2 cellular contexts compared by ENCODE assay signal in genomic region chr15:64166104-64166890, GRCh38.
TF ChIP-seq lines count a peak whose summit lies in the region.

No MANE protein-coding gene starts in this region.

TF ChIP-seq in IMR-90, 13 proteins besides CTCF, POLR2A, EP300 and RAD21:
- TF ChIP-seq MAFK (IDR thresholded peaks at IDR 0.05; ENCODE audit: low read depth, low read length) (peak; percentile 91), CEBPB (IDR thresholded peaks at IDR 0.05; ENCODE audit: low read depth, low read length) (no peak), NFE2L2 (IDR thresholded peaks at IDR 0.05; ENCODE audit: low read depth, low read length) (no peak), MAZ (IDR thresholded peaks at IDR 0.05; ENCODE audit: borderline replicate concordance, low read depth, low read length) (no peak), RFX5 (IDR thresholded peaks at IDR 0.05; ENCODE audit: low read depth, low read length) (no peak), BHLHE40 (IDR thresholded peaks at IDR 0.05; ENCODE audit: low read depth, low read length) (peak; percentile 14; the same call in 1 of the 2 replicates), SMC3 (IDR thresholded peaks at IDR 0.05; ENCODE audit: low read depth, low read length) (no peak), CHD1 (IDR thresholded peaks at IDR 0.05; ENCODE audit: low read depth, low read length) (no peak), FOS (IDR thresholded peaks at IDR 0.05; ENCODE audit: low read depth, low read length) (no peak), MXI1 (IDR thresholded peaks at IDR 0.05; ENCODE audit: borderline replicate concordance, low read depth, low read length) (no peak), RCOR1 (IDR thresholded peaks at IDR 0.05; ENCODE audit: insufficient replicate concordance, low read length) (no peak), USF2 (IDR thresholded peaks at IDR 0.05; ENCODE audit: low read depth, low read length) (no peak)
- TF ChIP-seq, protein P1, sequence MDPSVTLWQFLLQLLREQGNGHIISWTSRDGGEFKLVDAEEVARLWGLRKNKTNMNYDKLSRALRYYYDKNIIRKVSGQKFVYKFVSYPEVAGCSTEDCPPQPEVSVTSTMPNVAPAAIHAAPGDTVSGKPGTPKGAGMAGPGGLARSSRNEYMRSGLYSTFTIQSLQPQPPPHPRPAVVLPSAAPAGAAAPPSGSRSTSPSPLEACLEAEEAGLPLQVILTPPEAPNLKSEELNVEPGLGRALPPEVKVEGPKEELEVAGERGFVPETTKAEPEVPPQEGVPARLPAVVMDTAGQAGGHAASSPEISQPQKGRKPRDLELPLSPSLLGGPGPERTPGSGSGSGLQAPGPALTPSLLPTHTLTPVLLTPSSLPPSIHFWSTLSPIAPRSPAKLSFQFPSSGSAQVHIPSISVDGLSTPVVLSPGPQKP (IDR thresholded peaks at IDR 0.05; ENCODE audit: borderline replicate concordance, low read depth, low read length): no peak

TF ChIP-seq in K562, 482 proteins besides CTCF, POLR2A, EP300 and RAD21 (continues in another document):
- no peak for TF ChIP-seq ARID2 (IDR thresholded peaks at IDR 0.05)
- TF ChIP-seq, protein P2, sequence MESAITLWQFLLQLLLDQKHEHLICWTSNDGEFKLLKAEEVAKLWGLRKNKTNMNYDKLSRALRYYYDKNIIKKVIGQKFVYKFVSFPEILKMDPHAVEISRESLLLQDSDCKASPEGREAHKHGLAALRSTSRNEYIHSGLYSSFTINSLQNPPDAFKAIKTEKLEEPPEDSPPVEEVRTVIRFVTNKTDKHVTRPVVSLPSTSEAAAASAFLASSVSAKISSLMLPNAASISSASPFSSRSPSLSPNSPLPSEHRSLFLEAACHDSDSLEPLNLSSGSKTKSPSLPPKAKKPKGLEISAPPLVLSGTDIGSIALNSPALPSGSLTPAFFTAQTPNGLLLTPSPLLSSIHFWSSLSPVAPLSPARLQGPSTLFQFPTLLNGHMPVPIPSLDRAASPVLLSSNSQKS (CRISPR knock-in tag; IDR thresholded peaks at IDR 0.05): no peak
- TF ChIP-seq ZNF436 (CRISPR knock-in tag; IDR thresholded peaks at IDR 0.05): no peak
- no peak for TF ChIP-seq XRCC4 (IDR thresholded peaks at IDR 0.05; ENCODE audit: extremely low read depth, insufficient read depth, insufficient read length)
- no peak for TF ChIP-seq E2F3 (CRISPR knock-in tag; IDR thresholded peaks at IDR 0.05)
- TF ChIP-seq ELF4 (CRISPR knock-in tag; IDR thresholded peaks at IDR 0.05): no peak
- TF ChIP-seq PHB (CRISPR knock-in tag; IDR thresholded peaks at IDR 0.05): no peak
- peak; percentile 83 for TF ChIP-seq MAFF (IDR thresholded peaks at IDR 0.05; ENCODE audit: low read length)
- no peak for TF ChIP-seq HBP1 (CRISPR knock-in tag; IDR thresholded peaks at IDR 0.05)
- TF ChIP-seq ZNF589 (CRISPR knock-in tag; IDR thresholded peaks at IDR 0.05; ENCODE audit: low read depth): no peak
- no peak for TF ChIP-seq MYC (IDR thresholded peaks at IDR 0.05; ENCODE audit: low read depth, low read length)
- no peak for TF ChIP-seq MYC (CRISPR knock-in tag; IDR thresholded peaks at IDR 0.05; ENCODE audit: borderline replicate concordance, low read depth)
- TF ChIP-seq ZSCAN29 (IDR thresholded peaks at IDR 0.05): no peak
- TF ChIP-seq ESRRA (IDR thresholded peaks at IDR 0.05; ENCODE audit: borderline replicate concordance, low read depth): no peak
- TF ChIP-seq OTX1 (CRISPR knock-in tag; IDR thresholded peaks at IDR 0.05): no peak
- no peak for TF ChIP-seq RBM14 (IDR thresholded peaks at IDR 0.05; ENCODE audit: borderline replicate concordance, insufficient read depth, low read depth, low read length)
- no peak for TF ChIP-seq MTF1 (CRISPR knock-in tag; IDR thresholded peaks at IDR 0.05; ENCODE audit: borderline replicate concordance)
- TF ChIP-seq, protein P3, sequence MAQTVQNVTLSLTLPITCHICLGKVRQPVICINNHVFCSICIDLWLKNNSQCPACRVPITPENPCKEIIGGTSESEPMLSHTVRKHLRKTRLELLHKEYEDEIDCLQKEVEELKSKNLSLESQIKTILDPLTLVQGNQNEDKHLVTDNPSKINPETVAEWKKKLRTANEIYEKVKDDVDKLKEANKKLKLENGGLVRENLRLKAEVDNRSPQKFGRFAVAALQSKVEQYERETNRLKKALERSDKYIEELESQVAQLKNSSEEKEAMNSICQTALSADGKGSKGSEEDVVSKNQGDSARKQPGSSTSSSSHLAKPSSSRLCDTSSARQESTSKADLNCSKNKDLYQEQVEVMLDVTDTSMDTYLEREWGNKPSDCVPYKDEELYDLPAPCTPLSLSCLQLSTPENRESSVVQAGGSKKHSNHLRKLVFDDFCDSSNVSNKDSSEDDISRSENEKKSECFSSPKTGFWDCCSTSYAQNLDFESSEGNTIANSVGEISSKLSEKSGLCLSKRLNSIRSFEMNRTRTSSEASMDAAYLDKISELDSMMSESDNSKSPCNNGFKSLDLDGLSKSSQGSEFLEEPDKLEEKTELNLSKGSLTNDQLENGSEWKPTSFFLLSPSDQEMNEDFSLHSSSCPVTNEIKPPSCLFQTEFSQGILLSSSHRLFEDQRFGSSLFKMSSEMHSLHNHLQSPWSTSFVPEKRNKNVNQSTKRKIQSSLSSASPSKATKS (CRISPR knock-in tag; IDR thresholded peaks at IDR 0.05): no peak
- TF ChIP-seq MTA3 (IDR thresholded peaks at IDR 0.05; ENCODE audit: borderline replicate concordance): no peak
- TF ChIP-seq C11orf30 (IDR thresholded peaks at IDR 0.05; ENCODE audit: low read depth): peak; percentile 90
- TF ChIP-seq EZH2 (IDR thresholded peaks at IDR 0.05; ENCODE audit: borderline replicate concordance, low read depth, low read length): no peak
- no peak for TF ChIP-seq ATF1 (CRISPR knock-in tag; IDR thresholded peaks at IDR 0.05)
- TF ChIP-seq ATF1 (tag; IDR thresholded peaks at IDR 0.05): no peak
- TF ChIP-seq, protein P4, sequence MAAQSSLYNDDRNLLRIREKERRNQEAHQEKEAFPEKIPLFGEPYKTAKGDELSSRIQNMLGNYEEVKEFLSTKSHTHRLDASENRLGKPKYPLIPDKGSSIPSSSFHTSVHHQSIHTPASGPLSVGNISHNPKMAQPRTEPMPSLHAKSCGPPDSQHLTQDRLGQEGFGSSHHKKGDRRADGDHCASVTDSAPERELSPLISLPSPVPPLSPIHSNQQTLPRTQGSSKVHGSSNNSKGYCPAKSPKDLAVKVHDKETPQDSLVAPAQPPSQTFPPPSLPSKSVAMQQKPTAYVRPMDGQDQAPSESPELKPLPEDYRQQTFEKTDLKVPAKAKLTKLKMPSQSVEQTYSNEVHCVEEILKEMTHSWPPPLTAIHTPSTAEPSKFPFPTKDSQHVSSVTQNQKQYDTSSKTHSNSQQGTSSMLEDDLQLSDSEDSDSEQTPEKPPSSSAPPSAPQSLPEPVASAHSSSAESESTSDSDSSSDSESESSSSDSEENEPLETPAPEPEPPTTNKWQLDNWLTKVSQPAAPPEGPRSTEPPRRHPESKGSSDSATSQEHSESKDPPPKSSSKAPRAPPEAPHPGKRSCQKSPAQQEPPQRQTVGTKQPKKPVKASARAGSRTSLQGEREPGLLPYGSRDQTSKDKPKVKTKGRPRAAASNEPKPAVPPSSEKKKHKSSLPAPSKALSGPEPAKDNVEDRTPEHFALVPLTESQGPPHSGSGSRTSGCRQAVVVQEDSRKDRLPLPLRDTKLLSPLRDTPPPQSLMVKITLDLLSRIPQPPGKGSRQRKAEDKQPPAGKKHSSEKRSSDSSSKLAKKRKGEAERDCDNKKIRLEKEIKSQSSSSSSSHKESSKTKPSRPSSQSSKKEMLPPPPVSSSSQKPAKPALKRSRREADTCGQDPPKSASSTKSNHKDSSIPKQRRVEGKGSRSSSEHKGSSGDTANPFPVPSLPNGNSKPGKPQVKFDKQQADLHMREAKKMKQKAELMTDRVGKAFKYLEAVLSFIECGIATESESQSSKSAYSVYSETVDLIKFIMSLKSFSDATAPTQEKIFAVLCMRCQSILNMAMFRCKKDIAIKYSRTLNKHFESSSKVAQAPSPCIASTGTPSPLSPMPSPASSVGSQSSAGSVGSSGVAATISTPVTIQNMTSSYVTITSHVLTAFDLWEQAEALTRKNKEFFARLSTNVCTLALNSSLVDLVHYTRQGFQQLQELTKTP (IDR thresholded peaks at IDR 0.05; ENCODE audit: low read depth in 1 of 2, partially characterized antibody in 2 of 2): no peak
- no peak for TF ChIP-seq BDP1 (IDR thresholded peaks at IDR 0.05; ENCODE audit: insufficient read depth, insufficient read length)
- TF ChIP-seq ZNF274 (IDR thresholded peaks at IDR 0.05; ENCODE audit: borderline replicate concordance, low read depth, low read length): no peak
- no peak for TF ChIP-seq KLF1 (tag; IDR thresholded peaks at IDR 0.05)
- no peak for TF ChIP-seq TAF7 (tag; IDR thresholded peaks at IDR 0.05)
- no peak for TF ChIP-seq GTF2A2 (tag; IDR thresholded peaks at IDR 0.05)
- no peak for TF ChIP-seq ZNF282 (CRISPR knock-in tag; IDR thresholded peaks at IDR 0.05)
- TF ChIP-seq CSDE1 (IDR thresholded peaks at IDR 0.05): no peak
- no peak for TF ChIP-seq RB1 (IDR thresholded peaks at IDR 0.05; ENCODE audit: low read depth)
- no peak for TF ChIP-seq ZNF699 (CRISPR knock-in tag; IDR thresholded peaks at IDR 0.05; ENCODE audit: insufficient replicate concordance)
- TF ChIP-seq CHD1 (IDR thresholded peaks at IDR 0.05; ENCODE audit: low read length): no peak
- 0 out of 2 replicates have a peak, but pooled peaks have one; percentile 5 for TF ChIP-seq BHLHE40 (IDR thresholded peaks at IDR 0.05; ENCODE audit: low read length)
- peak; percentile 96 for TF ChIP-seq ZNF316 (IDR thresholded peaks at IDR 0.05)
- no peak for TF ChIP-seq BMI1 (IDR thresholded peaks at IDR 0.05; ENCODE audit: low read length)
- no peak for TF ChIP-seq MLLT1 (IDR thresholded peaks at IDR 0.05)
- TF ChIP-seq ZC3H11A (IDR thresholded peaks at IDR 0.05; ENCODE audit: low read depth, low read length): no peak
- no peak for TF ChIP-seq TSC22D4 (tag; IDR thresholded peaks at IDR 0.05)
- TF ChIP-seq CHCHD3 (CRISPR knock-in tag; IDR thresholded peaks at IDR 0.05): no peak
- no peak for TF ChIP-seq HSF4 (CRISPR knock-in tag; IDR thresholded peaks at IDR 0.05; ENCODE audit: borderline replicate concordance)
- no peak for TF ChIP-seq CXXC5 (CRISPR knock-in tag; IDR thresholded peaks at IDR 0.05)
- TF ChIP-seq POLR3G (IDR thresholded peaks at IDR 0.05; ENCODE audit: extremely low read depth, insufficient read length, insufficient replicate concordance): no peak
- 0 out of 2 replicates have a peak, but pooled peaks have one; percentile 25 for TF ChIP-seq SUPT5H (IDR thresholded peaks at IDR 0.05)
- no peak for TF ChIP-seq TARDBP (IDR thresholded peaks at IDR 0.05)
- no peak for TF ChIP-seq HES1 (IDR thresholded peaks at IDR 0.05; ENCODE audit: low read depth)
- no peak for TF ChIP-seq NFE2 (IDR thresholded peaks at IDR 0.05; ENCODE audit: low read depth)
- no peak for TF ChIP-seq ZNF263 (CRISPR knock-in tag; IDR thresholded peaks at IDR 0.05; ENCODE audit: borderline replicate concordance)
- TF ChIP-seq, protein P5, sequence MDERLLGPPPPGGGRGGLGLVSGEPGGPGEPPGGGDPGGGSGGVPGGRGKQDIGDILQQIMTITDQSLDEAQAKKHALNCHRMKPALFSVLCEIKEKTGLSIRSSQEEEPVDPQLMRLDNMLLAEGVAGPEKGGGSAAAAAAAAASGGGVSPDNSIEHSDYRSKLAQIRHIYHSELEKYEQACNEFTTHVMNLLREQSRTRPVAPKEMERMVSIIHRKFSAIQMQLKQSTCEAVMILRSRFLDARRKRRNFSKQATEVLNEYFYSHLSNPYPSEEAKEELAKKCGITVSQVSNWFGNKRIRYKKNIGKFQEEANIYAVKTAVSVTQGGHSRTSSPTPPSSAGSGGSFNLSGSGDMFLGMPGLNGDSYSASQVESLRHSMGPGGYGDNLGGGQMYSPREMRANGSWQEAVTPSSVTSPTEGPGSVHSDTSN (CRISPR knock-in tag; IDR thresholded peaks at IDR 0.05; ENCODE audit: low read depth): no peak
- TF ChIP-seq, protein P5 (tag; conservative IDR thresholded peaks at IDR 0.05; ENCODE audit: low read depth): no peak
- TF ChIP-seq U2AF2 (optimal IDR thresholded peaks at IDR 0.05; ENCODE audit: low read depth, low read length): no peak
- no peak for TF ChIP-seq CCNT2 (IDR thresholded peaks at IDR 0.05; ENCODE audit: borderline replicate concordance, extremely low read depth, insufficient read length, low read depth, low read length)
- no peak for TF ChIP-seq KAT8 (IDR thresholded peaks at IDR 0.05; ENCODE audit: low read depth)
- TF ChIP-seq MTA1 (IDR thresholded peaks at IDR 0.05; ENCODE audit: borderline replicate concordance): no peak
- no peak for TF ChIP-seq BRF1 (IDR thresholded peaks at IDR 0.05; ENCODE audit: borderline replicate concordance, extremely low read depth, insufficient read length)
- peak; percentile 23 for TF ChIP-seq DACH1 (IDR thresholded peaks at IDR 0.05; ENCODE audit: partially characterized antibody)
- TF ChIP-seq MAFG (tag; conservative IDR thresholded peaks at IDR 0.05): peak; percentile 86
